36 cellular contexts compared by ENCODE assay signal in the genomic region with DNA sequence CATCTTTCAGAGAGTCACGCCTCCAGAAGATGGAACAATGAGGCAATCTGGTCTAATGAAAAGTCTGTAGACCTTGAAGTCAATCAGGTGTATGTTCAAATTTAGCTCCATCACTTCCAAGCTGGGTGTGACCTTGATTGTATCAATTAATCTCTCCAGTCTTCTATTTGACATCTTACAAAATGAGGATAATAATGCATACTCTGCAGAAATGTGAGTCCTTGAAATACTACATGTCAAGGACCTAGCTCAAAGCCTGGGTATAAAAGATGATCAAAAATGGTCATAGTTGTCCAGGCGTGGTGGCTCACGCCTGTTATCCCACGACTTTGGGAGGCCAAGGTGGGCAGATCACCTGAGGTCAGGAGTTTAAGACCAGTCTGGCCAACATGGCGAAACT. TPM values are rescaled to one million over a fixed set of nuclear protein-coding genes. Genes with fewer than 3 reads are reported as not detected.
"Had no signal": no experiment of that assay in that cellular context is flagged by ENCODE, and none has a peak within 500 bp of the region (broad histone marks: within the 10 kb centered on the region; RNA-seq: fewer than 3 reads in every experiment).

No MANE protein-coding gene starts in this region.

- ATAC-seq: activated naive CD4-positive, alpha-beta T cell treated with anti-CD3 and anti-CD28 coated beads, Interleukin-2, amount 50 U/mL, for 72 hours; activated naive CD8-positive, alpha-beta T cell treated with anti-CD3 and anti-CD28 coated beads, Interleukin-2, amount 50 U/mL, for 24 hours; activated T-cell treated with anti-CD3 and anti-CD28 coated beads, Interleukin-2, amount 50 U/mL, for 4 hours; activated T-cell treated with anti-CD3 and anti-CD28 coated beads, Interleukin-2, amount 50 U/mL, for 72 hours; activated T-helper 17 cell treated with anti-CD3 and anti-CD28 coated beads, Interleukin-2, amount 50 U/mL, for 72 hours; body of pancreas had no signal

- H3K36me3 ChIP-seq: adrenal gland, ascending aorta, brain microvascular endothelial cell, breast epithelium, cardiac muscle cell had no signal

- H3K4me1 ChIP-seq: adrenal gland, ascending aorta, breast epithelium had no signal

- H3K27ac ChIP-seq: adrenal gland, ascending aorta, body of pancreas, brain microvascular endothelial cell, breast epithelium, cardiac muscle cell had no signal

- DNase-seq: activated effector memory CD4-positive, alpha-beta T cell treated with anti-CD3 and anti-CD28 coated beads, Interleukin-2, amount 50 U/mL, for 16 hours; activated effector memory CD4-positive, alpha-beta T cell treated with Interleukin-2 at 50 U/mL for 16 hours; activated gamma-delta T cell; activated gamma-delta T cell treated with Interleukin-2 at 50 U/mL for 16 hours; activated naive CD4-positive, alpha-beta T cell; activated naive CD4-positive, alpha-beta T cell treated with anti-CD3 and anti-CD28 coated beads for 36 hours; activated naive CD4-positive, alpha-beta T cell treated with anti-CD3 and anti-CD28 coated beads, Interleukin-2, amount 10 ng/mL, durations not matched to agents 7 days and 5 days; activated naive CD4-positive, alpha-beta T cell treated with anti-CD3 and anti-CD28 coated beads, Interleukin-2, amount 50 U/mL, for 16 hours; activated naive CD4-positive, alpha-beta T cell treated with Interleukin-2 at 50 U/mL for 16 hours; activated naive CD8-positive, alpha-beta T cell treated with anti-CD3 and anti-CD28 coated beads for 36 hours; activated naive CD8-positive, alpha-beta T cell treated with anti-CD3 and anti-CD28 coated beads, Interleukin-2, amount 10 ng/mL, durations not matched to agents 7 days and 5 days; activated naive CD8-positive, alpha-beta T cell treated with anti-CD3 and anti-CD28 coated beads, Interleukin-2, amount 50 U/mL, for 24 hours; activated T-cell treated with anti-CD3 and anti-CD28 coated beads, Interleukin-2, amount 50 U/mL, for 24 hours; activated T-cell treated with anti-CD3 and anti-CD28 coated beads, Interleukin-2, amount 50 U/mL, for 4 hours; activated T-cell treated with anti-CD3 and anti-CD28 coated beads, Interleukin-2, amount 50 U/mL, for 48 hours; activated T-cell treated with anti-CD3 and anti-CD28 coated beads, Interleukin-2, amount 50 U/mL, for 72 hours; adrenal gland; amniotic stem cell; amygdala; anterior cingulate cortex; aorta; body of pancreas; brain microvascular endothelial cell; caudate nucleus; central memory CD4-positive, alpha-beta T cell; cerebellar nuclear complex had no signal

- FAIRE-seq: astrocyte, bronchial epithelial cell had no signal

- H3K4me3 ChIP-seq: adrenal gland, ascending aorta, body of pancreas, breast epithelium, cardiac muscle cell had no signal

- H3K27me3 ChIP-seq: ascending aorta, body of pancreas, brain microvascular endothelial cell, breast epithelium, cardiac muscle cell had no signal

- H3K9me3 ChIP-seq: adrenal gland, ascending aorta, body of pancreas, breast epithelium had no signal

RNA-seq across cellular contexts. Expression of gene CGA, which starts 29.8 kb away (rescaled TPM):
- total RNA-seq: activated naive CD4-positive, alpha-beta T cell treated with anti-CD3 and anti-CD28 coated beads for 36 hours; activated naive CD4-positive, alpha-beta T cell treated with anti-CD3 and anti-CD28 coated beads, Interleukin-2, amount 50 U/mL, for 72 hours; activated naive CD8-positive, alpha-beta T cell treated with anti-CD3 and anti-CD28 coated beads for 36 hours; activated naive CD8-positive, alpha-beta T cell treated with anti-CD3 and anti-CD28 coated beads, Interleukin-2, amount 10 ng/mL, durations not matched to agents 7 days and 5 days; activated T-cell treated with anti-CD3 and anti-CD28 coated beads, Interleukin-2, amount 50 U/mL, for 4 hours; activated T-cell treated with anti-CD3 and anti-CD28 coated beads, Interleukin-2, amount 50 U/mL, for 72 hours; activated T-helper 1 cell treated with anti-CD3 and anti-CD28 coated beads, Interleukin-12 subunit alpha, Interleukin-12 subunit beta, Interleukin-2, Interleukin-4 antibody, amounts not matched to agents 30 ng/mL and 10 ng/mL and 1 ng/mL, durations not matched to agents 14 hours and 24 hours and 36 hours; aorta; ascending aorta; body of pancreas; breast epithelium; bronchial epithelial cell; cardiac muscle cell; cardiac septum; chondrocyte had no signal
- polyA plus RNA-seq: aorta had no signal
